21 cellular contexts compared by ENCODE assay signal in genomic region chr4:1593038-1593417, GRCh38.
"Had no signal": no experiment of that assay in that cellular context is flagged by ENCODE, and none has a peak within 500 bp of the region (broad histone marks: within the 10 kb centered on the region; RNA-seq: fewer than 3 reads in every experiment).

No MANE protein-coding gene starts in this region.

- H3K27ac ChIP-seq: breast epithelium, esophagus muscularis mucosa, gastroesophageal sphincter, heart right ventricle had no signal

- H3K4me3 Mint-ChIP-seq: activated CD4-positive, alpha-beta T cell treated with anti-CD3 and anti-CD28 coated beads, Interleukin-2, amount 10 ng/mL, durations not matched to agents 24 days and 14 days; activated naive CD4-positive, alpha-beta T cell treated with anti-CD3 and anti-CD28 coated beads, Interleukin-2, amount 50 U/mL, for 24 hours; activated T-cell treated with anti-CD3 and anti-CD28 coated beads, Interleukin-2, amount 50 U/mL, for 4 hours; dendritic cell treated with granulocyte-macrophage colony-stimulating factor and Interleukin-4, amounts not matched to agents 40 ng/mL and 50 ng/mL, for 4 days; immature natural killer cell; nephron; stimulated activated effector memory CD8-positive, alpha-beta T cell treated with anti-CD3 and anti-CD28 coated beads, Interleukin-12 subunit alpha, Interleukin-12 subunit beta, amount 100 ng/mL, for 72 hours had no signal

- H3K4me1 ChIP-seq: breast epithelium, esophagus muscularis mucosa, gastroesophageal sphincter, heart right ventricle had no signal

- ATAC-seq: activated T-cell treated with anti-CD3 and anti-CD28 coated beads, Interleukin-2, amount 50 U/mL, for 4 hours; gastroesophageal sphincter; stimulated activated effector memory CD8-positive, alpha-beta T cell treated with anti-CD3 and anti-CD28 coated beads, Interleukin-12 subunit alpha, Interleukin-12 subunit beta, amount 100 ng/mL, for 72 hours had no signal

- FAIRE-seq: astrocyte, endothelial cell of umbilical vein, small intestine had no signal

- H3K36me3 ChIP-seq: breast epithelium, esophagus muscularis mucosa, gastroesophageal sphincter, heart right ventricle had no signal

- H3K4me3 ChIP-seq: breast epithelium, esophagus muscularis mucosa, gastroesophageal sphincter, heart right ventricle, lung had no signal

- H3K27ac Mint-ChIP-seq: activated CD4-positive, alpha-beta T cell treated with anti-CD3 and anti-CD28 coated beads, Interleukin-2, amount 10 ng/mL, durations not matched to agents 24 days and 14 days; activated naive CD4-positive, alpha-beta T cell treated with anti-CD3 and anti-CD28 coated beads, Interleukin-2, amount 50 U/mL, for 24 hours; dendritic cell treated with granulocyte-macrophage colony-stimulating factor and Interleukin-4, amounts not matched to agents 40 ng/mL and 50 ng/mL, for 4 days; immature natural killer cell; nephron; progenitor cell of endocrine pancreas; stimulated activated effector memory CD8-positive, alpha-beta T cell treated with anti-CD3 and anti-CD28 coated beads, Interleukin-12 subunit alpha, Interleukin-12 subunit beta, amount 100 ng/mL, for 72 hours had no signal

- DNase-seq: activated CD4-positive, alpha-beta T cell treated with anti-CD3 and anti-CD28 coated beads, Interleukin-2, amount 10 ng/mL, durations not matched to agents 24 days and 14 days; activated effector memory CD4-positive, alpha-beta T cell treated with anti-CD3 and anti-CD28 coated beads, Interleukin-2, amount 50 U/mL, for 16 hours; activated T-cell treated with anti-CD3 and anti-CD28 coated beads, Interleukin-2, amount 50 U/mL, for 4 hours; effector memory CD4-positive, alpha-beta T cell; immature natural killer cell; nucleus accumbens; small intestine; stimulated activated CD4-positive, alpha-beta T cell treated with anti-CD3 and anti-CD28 coated beads, Interleukin-4, amount 100 ng/mL, for 1 hour; T-helper 9 cell had no signal

- H3K36me3 Mint-ChIP-seq: stimulated activated effector memory CD8-positive, alpha-beta T cell treated with anti-CD3 and anti-CD28 coated beads, Interleukin-12 subunit alpha, Interleukin-12 subunit beta, amount 100 ng/mL, for 72 hours had no signal

- H3K4me1 Mint-ChIP-seq: activated CD4-positive, alpha-beta T cell treated with anti-CD3 and anti-CD28 coated beads, Interleukin-2, amount 10 ng/mL, durations not matched to agents 24 days and 14 days; activated naive CD4-positive, alpha-beta T cell treated with anti-CD3 and anti-CD28 coated beads, Interleukin-2, amount 50 U/mL, for 24 hours; immature natural killer cell; stimulated activated effector memory CD8-positive, alpha-beta T cell treated with anti-CD3 and anti-CD28 coated beads, Interleukin-12 subunit alpha, Interleukin-12 subunit beta, amount 100 ng/mL, for 72 hours had no signal
